In the genomic region with DNA sequence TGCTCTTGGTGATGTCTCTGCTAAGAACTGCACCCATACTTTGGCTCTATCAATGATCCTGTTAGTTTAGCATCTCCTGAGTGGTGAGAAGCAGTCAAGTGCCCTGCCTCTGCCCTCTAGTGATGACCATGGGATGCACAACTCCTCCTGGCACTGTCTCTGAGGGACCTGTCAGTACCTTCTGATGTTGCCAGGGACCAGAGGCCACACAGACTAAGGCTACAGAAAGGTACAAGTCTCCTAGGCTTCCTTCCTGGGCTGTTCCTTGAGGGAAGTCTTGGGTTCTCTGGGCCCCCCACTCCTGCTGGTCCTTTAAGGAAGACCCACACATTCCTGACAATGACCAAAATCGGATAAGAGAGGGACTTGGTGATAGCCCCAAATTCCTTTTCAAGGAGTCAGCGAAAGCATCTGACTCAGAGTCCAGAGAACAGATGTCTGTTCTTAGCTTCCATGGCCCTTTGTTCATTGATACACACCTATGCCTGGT, we compare ENCODE assay signal across 8 cellular contexts. TPM values are rescaled to one million over a fixed set of nuclear protein-coding genes. Genes with fewer than 3 reads are reported as not detected.
DNase-seq lines count a peak whose midpoint lies in the region; ATAC-seq, FAIRE-seq and TF ChIP-seq lines count a peak whose summit lies in the region.

No MANE protein-coding gene starts in this region.

- H3K79me2 ChIP-seq in PC-3 (ENCODE audit: low read length), result no peaks in the 10 kb centered on the region

- H4K20me1 ChIP-seq in PC-3 (ENCODE audit: low read length), result no peaks in the 10 kb centered on the region

- no peak for TF ChIP-seq EP300 in upper lobe of left lung (IDR thresholded peaks at IDR 0.05)

- peaks cover 17% of the 10 kb centered on the region; the same call in 1 of the 2 replicates for H3K27me3 ChIP-seq in PC-3 (ENCODE audit: low read length)
- no peaks in the 10 kb centered on the region for H3K27me3 ChIP-seq in upper lobe of left lung

- H3K9me3 ChIP-seq in PC-3 (ENCODE audit: low read length) (no peaks in the 10 kb centered on the region), upper lobe of left lung (no peaks in the 10 kb centered on the region)

- H3K27ac ChIP-seq in PC-3 (ENCODE audit: low read length) (no peak overlapping the region), upper lobe of left lung (no peak overlapping the region)

- H3K4me3 ChIP-seq in PC-3 (ENCODE audit: low read length), result no peak overlapping the region
- no peak overlapping the region for H3K4me3 ChIP-seq in upper lobe of left lung

- TF ChIP-seq POLR2A in GM12891 (IDR thresholded peaks at IDR 0.05; ENCODE audit: low read depth, low read length), result no peak
- no peak for TF ChIP-seq POLR2A in upper lobe of left lung (IDR thresholded peaks at IDR 0.05)

- H2AFZ ChIP-seq in PC-3 (ENCODE audit: low read length), result no peak overlapping the region

- ATAC-seq in PC-3 (peak; percentile 73), upper lobe of left lung (ENCODE audit: low FRiP score in 2 of 2) (no peak)

- intact Hi-C loops in PC-3 (cut with micrococcal nuclease), result no loop called here

- DNase-seq in AG08396 (ENCODE audit: low spot score) (peak; percentile 58), GM12891 (ENCODE audit: insufficient read length, low spot score) (no peak), PC-3 (peak; percentile 43), iPS-NIHi11 (ENCODE audit: low spot score) (peak; percentile 42), DMS79 treated with DMSO at 0.1 percent for 48 hours (lab: John Stamatoyannopoulos, UW) (no peak), GM03348 (ENCODE audit: low spot score) (no peak), upper lobe of left lung (no peak), NCI-H1417 treated with DMSO at 0.1 percent for 48 hours (lab: John Stamatoyannopoulos, UW) (no peak)

- WGBS in upper lobe of left lung, 2 donors, result 71 to 79% methylated on average over 2 of the region's 2 CpGs

- TF ChIP-seq CTCF in PC-3 (conservative IDR thresholded peaks at IDR 0.05; ENCODE audit: low read depth, low read length), result peak; percentile 50; the same call in 1 of the 2 replicates
- TF ChIP-seq CTCF in upper lobe of left lung (IDR thresholded peaks at IDR 0.05), result peak in 2 of 6 experiments; percentile 5 to 13

- H3K9ac ChIP-seq in PC-3 (ENCODE audit: low read length), result no peak overlapping the region

- H3K4me1 ChIP-seq in PC-3 (ENCODE audit: insufficient read depth, low read length) (no peaks in the 10 kb centered on the region), upper lobe of left lung (no peaks in the 10 kb centered on the region)

- H3K4me2 ChIP-seq in PC-3 (ENCODE audit: low read length), result no peak overlapping the region

- H3K9me2 ChIP-seq in PC-3 (replicated peaks; ENCODE audit: low read length), result no peaks in the 10 kb centered on the region

- POLR2A ChIA-PET in PC-3 (lab: Charles Lee; ENCODE audit: unreplicated experiment), result no interaction called here

- H3K36me3 ChIP-seq in PC-3 (ENCODE audit: low read depth, low read length), result no peaks in the 10 kb centered on the region
- H3K36me3 ChIP-seq in upper lobe of left lung, result no peaks in the 10 kb centered on the region

- peak; percentile 28 for FAIRE-seq in GM12891 (lab: Jason Lieb, UNC)

- BruUV-seq in PC-3 (replicated peaks; lab: Mats Ljungman, UMichigan), result no TSS peak

- no peaks in the 10 kb centered on the region for H3F3A ChIP-seq in PC-3 (ENCODE audit: low read length, unreplicated experiment)

- CTCF ChIA-PET in PC-3 (lab: Charles Lee), result no interaction called here

TF ChIP-seq in GM12891, 5 proteins besides CTCF, POLR2A, EP300 and RAD21:
- TF ChIP-seq PAX5 (IDR thresholded peaks at IDR 0.05; ENCODE audit: insufficient read depth, low read length, severe bottlenecking) (no peak), SPI1 (IDR thresholded peaks at IDR 0.05; ENCODE audit: low read depth, low read length) (no peak), POLR2AphosphoS5 (IDR thresholded peaks at IDR 0.05; ENCODE audit: low read depth, low read length) (no peak), TAF1 (IDR thresholded peaks at IDR 0.05; ENCODE audit: low read depth, low read length) (no peak), POU2F2 (IDR thresholded peaks at IDR 0.05; ENCODE audit: low read depth, low read length) (no peak)

RNA-seq across cellular contexts. Expression of a gene that starts 15.3 kb away (rescaled TPM):
- polyA plus RNA-seq in GM12891 (2012; ENCODE audit: low read depth, missing spikeins), result not detected
- total RNA-seq in PC-3 (2014; rRNA removed) (0.07 TPM in 1 of 2 replicates, not detected in the other), upper lobe of left lung (under 1 TPM in 2 of 6 donors, not detected in 4; 0.10 to 0.20 TPM)

Comparison
In these comparisons a context has a peak if more than half of its experiments do, and no peak if none do; other contexts are left out.
1. DNase-seq: peak in AG08396 (single experiment), PC-3 (single experiment) and iPS-NIHi11 (single experiment); none in GM12891 (single experiment), DMS79 treated with DMSO at 0.1 percent for 48 hours (single experiment), GM03348 (single experiment), upper lobe of left lung (0 of 2) and NCI-H1417 treated with DMSO at 0.1 percent for 48 hours (single experiment).